31 cellular contexts compared by ENCODE assay signal in genomic region chr10:33556581-33556980, GRCh38.
DNase-seq lines count a peak whose midpoint lies in the region; ATAC-seq and TF ChIP-seq lines count a peak whose summit lies in the region.
"Had no signal": no experiment of that assay in that cellular context is flagged by ENCODE, and none has a peak within 500 bp of the region (broad histone marks: within the 10 kb centered on the region; RNA-seq: fewer than 3 reads in every experiment).

No MANE protein-coding gene starts in this region.

- TF ChIP-seq POLR2A in body of pancreas (IDR thresholded peaks at IDR 0.05): no peak

- H3K4me3 Mint-ChIP-seq in brain (peak overlapping the region in 1 of 5 experiments; percentile 23), progenitor cell of endocrine pancreas (ENCODE audit: low read depth) (peak overlapping the region; percentile 4)
- H3K4me3 Mint-ChIP-seq in natural killer cell treated with Interleukin-12 subunit alpha and Interleukin-12 subunit beta and Interleukin-15 and Interleukin-18, amount 100 ng/mL, for 72 hours: no peak overlapping the region
- H3K4me3 Mint-ChIP-seq: activated B cell treated with CpG ODN at 0.5 μM for 24 hours; activated CD4-positive, alpha-beta T cell treated with anti-CD3 and anti-CD28 coated beads, Interleukin-2, amount 10 ng/mL, durations not matched to agents 7 days and 5 days; nephron; T-helper 1 cell treated with Interleukin-12 subunit alpha and Interleukin-12 subunit beta and Interleukin-4 antibody, amounts not matched to agents 30 μg/mL and 1 μg/mL, for 36 hours had no signal

- H3K4me1 ChIP-seq in body of pancreas: no peaks in the 10 kb centered on the region
- H3K4me1 ChIP-seq: colonic mucosa, parathyroid adenoma had no signal

- H3K4me1 Mint-ChIP-seq in brain (peaks cover 36% of the 10 kb centered on the region), progenitor cell of endocrine pancreas (ENCODE audit: low read depth) (peaks cover 5% of the 10 kb centered on the region)
- H3K4me1 Mint-ChIP-seq in natural killer cell treated with Interleukin-12 subunit alpha and Interleukin-12 subunit beta and Interleukin-15 and Interleukin-18, amount 100 ng/mL, for 72 hours (ENCODE audit: low read depth in 2 of 2): no peaks in the 10 kb centered on the region
- H3K4me1 Mint-ChIP-seq: activated B cell treated with CpG ODN at 0.5 μM for 24 hours; activated CD4-positive, alpha-beta T cell treated with anti-CD3 and anti-CD28 coated beads, Interleukin-2, amount 10 ng/mL, durations not matched to agents 7 days and 5 days had no signal

- intact Hi-C loops in body of pancreas (cut with DNase I): no loop called here

- TF ChIP-seq CTCF in brain (conservative IDR thresholded peaks at IDR 0.05): no peak
- no peak for TF ChIP-seq CTCF in progenitor cell of endocrine pancreas (IDR thresholded peaks at IDR 0.05; ENCODE audit: unreplicated experiment)
- TF ChIP-seq CTCF in body of pancreas (IDR thresholded peaks at IDR 0.05): no peak

- WGBS in body of pancreas, 2 donors: 43 to 51% methylated on average over 11 of the region's 11 CpGs

- H3K36me3 Mint-ChIP-seq in brain (no peaks in the 10 kb centered on the region), progenitor cell of endocrine pancreas (ENCODE audit: insufficient read depth) (no peaks in the 10 kb centered on the region)
- H3K36me3 Mint-ChIP-seq in natural killer cell treated with Interleukin-12 subunit alpha and Interleukin-12 subunit beta and Interleukin-15 and Interleukin-18, amount 100 ng/mL, for 72 hours: no peaks in the 10 kb centered on the region
- H3K36me3 Mint-ChIP-seq: activated naive CD4-positive, alpha-beta T cell treated with anti-CD3 and anti-CD28 coated beads, Interleukin-2, amount 50 U/mL, for 72 hours had no signal

- peak overlapping the region in 3 of 5 experiments; percentile 23 to 80 (median 56) for H3K27ac Mint-ChIP-seq in brain
- no peak overlapping the region for H3K27ac Mint-ChIP-seq in progenitor cell of endocrine pancreas
- H3K27ac Mint-ChIP-seq in natural killer cell treated with Interleukin-12 subunit alpha and Interleukin-12 subunit beta and Interleukin-15 and Interleukin-18, amount 100 ng/mL, for 72 hours: no peak overlapping the region
- H3K27ac Mint-ChIP-seq: activated B cell treated with CpG ODN at 0.5 μM for 24 hours; activated CD4-positive, alpha-beta T cell treated with anti-CD3 and anti-CD28 coated beads, Interleukin-2, amount 10 ng/mL, durations not matched to agents 7 days and 5 days; activated naive CD4-positive, alpha-beta T cell treated with anti-CD3 and anti-CD28 coated beads, Interleukin-2, amount 50 U/mL, for 72 hours; nephron; T-helper 1 cell treated with Interleukin-12 subunit alpha and Interleukin-12 subunit beta and Interleukin-4 antibody, amounts not matched to agents 30 μg/mL and 1 μg/mL, for 36 hours had no signal

- DNase-seq in NCI-H748 (lab: John Stamatoyannopoulos, UW; ENCODE audit: unreplicated experiment) (peak; percentile 24), NCI-H748 treated with DMSO at 0.1 percent for 48 hours (lab: John Stamatoyannopoulos, UW) (no peak), NCI-H187 treated with DMSO at 0.1 percent for 48 hours (lab: John Stamatoyannopoulos, UW) (peak; percentile 21), progenitor cell of endocrine pancreas (ENCODE audit: low spot score, unreplicated experiment) (no peak), body of pancreas (no peak)
- no peak for DNase-seq in natural killer cell treated with Interleukin-12 subunit alpha and Interleukin-12 subunit beta and Interleukin-15 and Interleukin-18, amount 100 ng/mL, for 72 hours (ENCODE audit: low spot score)
- DNase-seq: activated B cell treated with CpG ODN at 0.5 μM for 24 hours; activated CD4-positive, alpha-beta T cell treated with anti-CD3 and anti-CD28 coated beads, Interleukin-2, amount 10 ng/mL, durations not matched to agents 7 days and 5 days; activated effector memory CD4-positive, alpha-beta T cell treated with Interleukin-2 at 50 U/mL for 16 hours; amygdala; colonic mucosa; DND-41; effector CD8-positive, alpha-beta T cell; GF-D8; hippocampal formation; KBM-7; NCI-H1436; NCI-H446; OCI-M1; right cardiac atrium; SK-N-SH; stimulated activated CD4-positive, alpha-beta T cell treated with anti-CD3 and anti-CD28 coated beads, Interleukin-2, amount 100 ng/mL, for 24 hours; stimulated activated naive CD8-positive, alpha-beta T cell treated with anti-CD3 and anti-CD28 coated beads, Interleukin-15, Interleukin-2, amounts not matched to agents 100 U/mL and 50 U/mL, for 24 hours had no signal

- H3K9me3 Mint-ChIP-seq in brain (no peaks in the 10 kb centered on the region), progenitor cell of endocrine pancreas (ENCODE audit: low read depth) (no peaks in the 10 kb centered on the region)
- H3K9me3 Mint-ChIP-seq in natural killer cell treated with Interleukin-12 subunit alpha and Interleukin-12 subunit beta and Interleukin-15 and Interleukin-18, amount 100 ng/mL, for 72 hours: no peaks in the 10 kb centered on the region
- H3K9me3 Mint-ChIP-seq: activated B cell treated with CpG ODN at 0.5 μM for 24 hours; activated CD4-positive, alpha-beta T cell treated with anti-CD3 and anti-CD28 coated beads, Interleukin-2, amount 10 ng/mL, durations not matched to agents 7 days and 5 days; nephron; T-helper 1 cell treated with Interleukin-12 subunit alpha and Interleukin-12 subunit beta and Interleukin-4 antibody, amounts not matched to agents 30 μg/mL and 1 μg/mL, for 36 hours had no signal

- H3K27me3 ChIP-seq in body of pancreas: no peaks in the 10 kb centered on the region
- H3K27me3 ChIP-seq: colonic mucosa had no signal

- no peaks in the 10 kb centered on the region for H3K9me3 ChIP-seq in body of pancreas
- H3K9me3 ChIP-seq: colonic mucosa, SK-N-SH, thoracic aorta had no signal

- H3K4me3 ChIP-seq in body of pancreas: no peak overlapping the region
- H3K4me3 ChIP-seq: colonic mucosa, thoracic aorta had no signal

- H3K36me3 ChIP-seq in body of pancreas (replicated peaks in 1 of 2; ENCODE audit: insufficient read depth in 1 of 2, low read depth in 2 of 2): no peaks in the 10 kb centered on the region
- H3K36me3 ChIP-seq: colonic mucosa, thoracic aorta had no signal

- H3K27ac ChIP-seq in body of pancreas: no peak overlapping the region
- H3K27ac ChIP-seq: colonic mucosa, parathyroid adenoma, RWPE1, thoracic aorta had no signal

- ATAC-seq in natural killer cell treated with Interleukin-12 subunit alpha and Interleukin-12 subunit beta and Interleukin-15 and Interleukin-18, amount 100 ng/mL, for 72 hours: no peak
- ATAC-seq in body of pancreas (no peak), HG02763 (IDR thresholded peaks at IDR 0.05; ENCODE audit: unreplicated experiment) (no peak)
- ATAC-seq: activated naive CD4-positive, alpha-beta T cell treated with anti-CD3 and anti-CD28 coated beads, Interleukin-2, amount 50 U/mL, for 72 hours; right cardiac atrium; stimulated activated naive CD8-positive, alpha-beta T cell treated with anti-CD3 and anti-CD28 coated beads, Interleukin-15, Interleukin-2, amounts not matched to agents 100 U/mL and 50 U/mL, for 24 hours had no signal

- peaks cover 12% of the 10 kb centered on the region for H3K27me3 Mint-ChIP-seq in brain
- H3K27me3 Mint-ChIP-seq in progenitor cell of endocrine pancreas: peaks cover 10% of the 10 kb centered on the region
- H3K27me3 Mint-ChIP-seq in natural killer cell treated with Interleukin-12 subunit alpha and Interleukin-12 subunit beta and Interleukin-15 and Interleukin-18, amount 100 ng/mL, for 72 hours: peaks cover 12 to 35% of the 10 kb centered on the region in 2 donors
- H3K27me3 Mint-ChIP-seq: activated B cell treated with CpG ODN at 0.5 μM for 24 hours had no signal

Comparison
In these comparisons a context has a peak if more than half of its experiments do, and no peak if none do; other contexts are left out.
1. DNase-seq: peak in NCI-H748 (single experiment) and NCI-H187 treated with DMSO at 0.1 percent for 48 hours (single experiment); none in NCI-H748 treated with DMSO at 0.1 percent for 48 hours (single experiment), progenitor cell of endocrine pancreas (single experiment), natural killer cell treated with Interleukin-12 subunit alpha and Interleukin-12 subunit beta and Interleukin-15 and Interleukin-18, amount 100 ng/mL, for 72 hours (single experiment) and body of pancreas (0 of 4).
2. H3K27ac Mint-ChIP-seq: peak in brain (3 of 5); none in progenitor cell of endocrine pancreas (single experiment) and natural killer cell treated with Interleukin-12 subunit alpha and Interleukin-12 subunit beta and Interleukin-15 and Interleukin-18, amount 100 ng/mL, for 72 hours (0 of 2).